8 cellular contexts compared by ENCODE assay signal in genomic region chr3:9932843-9933560, GRCh38. TPM values are rescaled to one million over a fixed set of nuclear protein-coding genes. Genes with fewer than 3 reads are reported as not detected.
DNase-seq lines count a peak whose midpoint lies in the region; ATAC-seq and TF ChIP-seq lines count a peak whose summit lies in the region.

No MANE protein-coding gene starts in this region.

- no peak overlapping the region for H3K27ac Mint-ChIP-seq in neural crest cell (ENCODE audit: unreplicated experiment)
- H3K27ac Mint-ChIP-seq in stimulated activated naive CD8-positive, alpha-beta T cell treated with anti-CD3 and anti-CD28 coated beads, Interleukin-15, amount 100 ng/mL, for 72 hours, result peak overlapping the region; percentile 96 to 97

- H3K9ac ChIP-seq in HUES48 (ENCODE audit: low read depth, low read length), result peak overlapping the region; percentile 29; the same call in 1 of the 2 replicates

- no TSS peak for BruUV-seq in Panc1 (replicated peaks; lab: Mats Ljungman, UMichigan)

- POLR2A ChIA-PET in Panc1 (lab: Charles Lee), result interaction anchor here (0.6 kb wide), 3 partner anchors 43 to 140 kb away, joined by 4 to 13 read pairs (median 5); partner anchors contain the start of gene ARPC4

- in situ Hi-C loops in Panc1 (cut with HindIII; ENCODE audit: low pct_unique_long_range_greater_than_20kb, low sequenced_read_pairs), result no loop called here

- DNase-seq in DMS53 (lab: John Stamatoyannopoulos, UW) (peak; percentile 76), Panc1 (ENCODE audit: low read depth, low spot score) (no peak), activated T-helper 1 cell treated with Interleukin-2 at 50 U/mL for 16 hours (ENCODE audit: low read depth) (peak; percentile 82), fibroblast of pulmonary artery (ENCODE audit: low read depth) (peak; percentile 77), neural crest cell (ENCODE audit: low read depth, low spot score) (peak; percentile 64)
- DNase-seq in stimulated activated naive CD8-positive, alpha-beta T cell treated with anti-CD3 and anti-CD28 coated beads, Interleukin-15, amount 100 ng/mL, for 72 hours, result peak; percentile 88 to 91

- no peaks in the 10 kb centered on the region for H3K36me3 Mint-ChIP-seq in neural crest cell (ENCODE audit: low read depth)

- H3K27me3 ChIP-seq in HUES48 (ENCODE audit: control insufficient read depth, insufficient read depth, low read length), result no peaks in the 10 kb centered on the region
- no peaks in the 10 kb centered on the region for H3K27me3 ChIP-seq in Panc1 (ENCODE audit: control insufficient read depth, insufficient read depth, low read length)

- H3K4me3 ChIP-seq in HUES48 (ENCODE audit: low read depth, low read length), result peak overlapping the region; percentile 93
- H3K4me3 ChIP-seq in Panc1 (ENCODE audit: low read depth in 2 of 2, low read length in 2 of 2), result peak overlapping the region; percentile 66 to 72
- peak overlapping the region; percentile 76 for H3K4me3 ChIP-seq in fibroblast of pulmonary artery (replicated peaks; ENCODE audit: low read depth, low read length)

- H3K4me1 Mint-ChIP-seq in neural crest cell, result peaks cover 34% of the 10 kb centered on the region
- H3K4me1 Mint-ChIP-seq in stimulated activated naive CD8-positive, alpha-beta T cell treated with anti-CD3 and anti-CD28 coated beads, Interleukin-15, amount 100 ng/mL, for 72 hours, result peaks cover 36% of the 10 kb centered on the region

- H3K4me1 ChIP-seq in HUES48 (ENCODE audit: control insufficient read depth, insufficient read depth, low read length), result peaks cover 7% of the 10 kb centered on the region
- 0 out of 2 replicates have a peak, but pooled peaks cover 4% of the 10 kb centered on the region for H3K4me1 ChIP-seq in Panc1 (ENCODE audit: control insufficient read depth, insufficient read depth, low read length)

- H3K27me3 Mint-ChIP-seq in neural crest cell (ENCODE audit: low read depth), result no peaks in the 10 kb centered on the region
- no peaks in the 10 kb centered on the region for H3K27me3 Mint-ChIP-seq in stimulated activated naive CD8-positive, alpha-beta T cell treated with anti-CD3 and anti-CD28 coated beads, Interleukin-15, amount 100 ng/mL, for 72 hours

- peak; percentile 88 for TF ChIP-seq CTCF in Panc1 (IDR thresholded peaks at IDR 0.05)
- peak; percentile 61 for TF ChIP-seq CTCF in fibroblast of pulmonary artery (IDR thresholded peaks at IDR 0.05; ENCODE audit: low read length, missing control alignments)
- peak; percentile 73 for TF ChIP-seq CTCF in neural crest cell (conservative IDR thresholded peaks at IDR 0.05)

- intact Hi-C loops in Panc1 (cut with micrococcal nuclease; ENCODE audit: unreplicated experiment), result no loop called here

- ATAC-seq in GM21381 (IDR thresholded peaks at IDR 0.05; ENCODE audit: unreplicated experiment) (peak; percentile 69), Panc1 (peak; percentile 87)
- ATAC-seq in stimulated activated naive CD8-positive, alpha-beta T cell treated with anti-CD3 and anti-CD28 coated beads, Interleukin-15, amount 100 ng/mL, for 72 hours, result peak; percentile 88

- CTCF ChIA-PET in Panc1 (lab: Charles Lee), result interaction anchor here (0.6 to 2.1 kb wide), 12 partner anchors 11 to 938 kb away, joined by 3 to 16 read pairs (median 4); partner anchors contain the start of genes IL17RE and RPUSD3

- H3K4me3 Mint-ChIP-seq in neural crest cell, result peak overlapping the region; percentile 93
- peak overlapping the region; percentile 92 to 95 for H3K4me3 Mint-ChIP-seq in stimulated activated naive CD8-positive, alpha-beta T cell treated with anti-CD3 and anti-CD28 coated beads, Interleukin-15, amount 100 ng/mL, for 72 hours

- H3K9me3 ChIP-seq in HUES48 (ENCODE audit: control insufficient read depth, insufficient read depth, low read length) (no peaks in the 10 kb centered on the region), Panc1 (ENCODE audit: control insufficient read depth, insufficient read depth, low read depth, low read length) (no peaks in the 10 kb centered on the region)

- H3K27ac ChIP-seq in HUES48 (ENCODE audit: low read depth, low read length) (peak overlapping the region; percentile 75), Panc1 (ENCODE audit: low read length) (peak overlapping the region; percentile 65; the same call in 1 of the 2 replicates)

- no peaks in the 10 kb centered on the region for H3K9me3 Mint-ChIP-seq in neural crest cell
- H3K9me3 Mint-ChIP-seq in stimulated activated naive CD8-positive, alpha-beta T cell treated with anti-CD3 and anti-CD28 coated beads, Interleukin-15, amount 100 ng/mL, for 72 hours, result no peaks in the 10 kb centered on the region

- H3K36me3 ChIP-seq in HUES48 (ENCODE audit: control insufficient read depth, insufficient read depth, low read length) (peaks cover 18% of the 10 kb centered on the region), Panc1 (ENCODE audit: control insufficient read depth, insufficient read depth, low read length) (no peaks in the 10 kb centered on the region; the same call in 1 of the 2 replicates)

RNA-seq across cellular contexts. Expression of gene CRELD1, which starts 0.6 kb away (rescaled TPM):
- 15.4 TPM for total RNA-seq in Panc1 (2021; ENCODE audit: unreplicated experiment)
- polyA plus RNA-seq in Panc1 (2012; ENCODE audit: insufficient read length), result 27.3 TPM
- total RNA-seq in neural crest cell, result 16.9 and 18.3 TPM in 2 replicates

RNA-seq across cellular contexts. Expression of gene IL17RC, which starts 16.1 kb away (rescaled TPM):
- total RNA-seq in Panc1 (2021; ENCODE audit: unreplicated experiment) (23.6 TPM), neural crest cell (6.0 and 7.3 TPM in 2 replicates)
- 30.6 TPM for polyA plus RNA-seq in Panc1 (2012; ENCODE audit: insufficient read length)

RNA-seq across cellular contexts. Expression of gene PRRT3, which starts 19.2 kb away (rescaled TPM):
- total RNA-seq in Panc1 (2021; ENCODE audit: unreplicated experiment) (1.1 TPM), neural crest cell (5.7 and 6.4 TPM in 2 replicates)
- 2.3 TPM for polyA plus RNA-seq in Panc1 (2012; ENCODE audit: insufficient read length)

RNA-seq across cellular contexts. Expression of gene IL17RE, which starts 30.4 kb away (rescaled TPM):
- total RNA-seq in Panc1 (2021; ENCODE audit: unreplicated experiment) (1.1 TPM), neural crest cell (1.4 and 1.7 TPM in 2 replicates)
- polyA plus RNA-seq in Panc1 (2012; ENCODE audit: insufficient read length), result 1.2 TPM

RNA-seq across cellular contexts. Expression of gene JAGN1, which starts 42.6 kb away (rescaled TPM):
- total RNA-seq in Panc1 (2021; ENCODE audit: unreplicated experiment) (19.9 TPM), neural crest cell (41.1 TPM in 2 replicates)
- polyA plus RNA-seq in Panc1 (2012; ENCODE audit: insufficient read length), result 28.3 TPM
